Comparison of ENCODE assay signal across 8 cellular contexts in genomic region chr7:41942468-41943097, GRCh38.
A peak's percentile ranks its signal among the peaks of the same experiment; 100 is the strongest.
DNase-seq lines count a peak whose midpoint lies in the region; ATAC-seq and TF ChIP-seq lines count a peak whose summit lies in the region.

No MANE protein-coding gene starts in this region.

- no peak overlapping the region for H3K27ac Mint-ChIP-seq in immature natural killer cell

- TF ChIP-seq CTCF in Peyer's patch (IDR thresholded peaks at IDR 0.05): no peak
- TF ChIP-seq CTCF in thyroid gland (IDR thresholded peaks at IDR 0.05): no peak
- TF ChIP-seq CTCF in gastrocnemius medialis (IDR thresholded peaks at IDR 0.05 in 4 of 5, conservative IDR thresholded peaks at IDR 0.05 in 1 of 5): no peak

- peaks cover 11 to 20% of the 10 kb centered on the region in 2 donors for H3K4me1 Mint-ChIP-seq in immature natural killer cell

- H3K9me3 Mint-ChIP-seq in immature natural killer cell: peaks cover 0 to 3% (median 0%) of the 10 kb centered on the region in 6 donors

- no peaks in the 10 kb centered on the region for H3K36me3 ChIP-seq in Peyer's patch
- H3K36me3 ChIP-seq in thyroid gland: no peaks in the 10 kb centered on the region
- H3K36me3 ChIP-seq in gastrocnemius medialis: no peaks in the 10 kb centered on the region

- H3K9me3 ChIP-seq in right cardiac atrium (ENCODE audit: control insufficient read depth, low read length) (no peaks in the 10 kb centered on the region), Peyer's patch (no peaks in the 10 kb centered on the region), thyroid gland (no peaks in the 10 kb centered on the region), gastrocnemius medialis (no peaks in the 10 kb centered on the region)

- in situ Hi-C loops in gastrocnemius medialis (cut with MboI; ENCODE audit: low sequenced_read_pairs in 4 of 4): loop anchor here (5.0 to 10.0 kb wide), 3 partner anchors 890 to 902 kb away; no protein-coding TSS in a partner anchor

- peak overlapping the region in 4 of 5 donors; percentile 26 to 76 (median 56) for H3K4me3 Mint-ChIP-seq in immature natural killer cell

- H3K27me3 ChIP-seq in right cardiac atrium (ENCODE audit: control insufficient read depth, insufficient read depth): no peaks in the 10 kb centered on the region
- no peaks in the 10 kb centered on the region for H3K27me3 ChIP-seq in Peyer's patch
- no peaks in the 10 kb centered on the region for H3K27me3 ChIP-seq in thyroid gland
- no peaks in the 10 kb centered on the region for H3K27me3 ChIP-seq in gastrocnemius medialis

- H3K27ac ChIP-seq in right cardiac atrium (ENCODE audit: low read length): no peak overlapping the region
- H3K27ac ChIP-seq in Peyer's patch: peak overlapping the region in 3 of 4 donors; percentile 10 to 76 (median 51)
- peak overlapping the region in 1 of 3 donors; percentile 46 for H3K27ac ChIP-seq in thyroid gland
- no peak overlapping the region for H3K27ac ChIP-seq in gastrocnemius medialis

- H3K27me3 Mint-ChIP-seq in immature natural killer cell (ENCODE audit: low read depth in 3 of 3): peaks cover 4 to 13% (median 4%) of the 10 kb centered on the region in 3 donors

- TF ChIP-seq POLR2A in Peyer's patch (IDR thresholded peaks at IDR 0.05) (no peak), thyroid gland (IDR thresholded peaks at IDR 0.05) (no peak), gastrocnemius medialis (IDR thresholded peaks at IDR 0.05) (no peak)

- H3K4me1 ChIP-seq in right cardiac atrium (ENCODE audit: control insufficient read depth, insufficient read depth, low read length) (no peaks in the 10 kb centered on the region), Peyer's patch (peaks cover 0 to 22% (median 1%) of the 10 kb centered on the region in 4 donors), thyroid gland (peaks cover 8 to 13% of the 10 kb centered on the region in 2 donors), gastrocnemius medialis (peaks cover 0 to 3% of the 10 kb centered on the region in 2 donors)

- 52% methylated on average over 23 of the region's 23 CpGs for WGBS in right cardiac atrium
- 21 to 29% methylated on average over 16 to 23 of the region's 23 CpGs for WGBS in thyroid gland, 2 donors

- H3K4me3 ChIP-seq in right cardiac atrium (ENCODE audit: low read length) (no peak overlapping the region), Peyer's patch (peak overlapping the region in 3 of 4 donors; percentile 15 to 62 (median 54)), thyroid gland (replicated peaks in 1 of 3) (peak overlapping the region in 1 of 3 donors; percentile 18), gastrocnemius medialis (peak overlapping the region in 2 of 4 donors; percentile 3 to 11)

- intact Hi-C loops in left ventricle myocardium superior (cut with micrococcal nuclease): loop anchor here (5.0 kb wide), 1 partner anchor 900 kb away; no protein-coding TSS in a partner anchor
- intact Hi-C loops in right cardiac atrium (cut with DNase I): loop anchor here in 3 of 4 donors (5.0 to 10.0 kb wide), 2 partner anchors 890 to 902 kb away; no protein-coding TSS in a partner anchor
- intact Hi-C loops in thyroid gland (cut with DNase I): loop anchor here (5.0 kb wide), 1 partner anchor 890 kb away; no protein-coding TSS in a partner anchor
- intact Hi-C loops in gastrocnemius medialis (cut with DNase I; ENCODE audit: low total_unique reads): loop anchor here (2.0 to 5.0 kb wide), 2 partner anchors 34 to 1320 kb away; no protein-coding TSS in a partner anchor
- intact Hi-C loops in Right ventricle myocardium inferior (cut with DNase I): loop anchor here (5.0 kb wide), 3 partner anchors 35 to 935 kb away; no protein-coding TSS in a partner anchor

- peak; percentile 30 for ATAC-seq in left ventricle myocardium superior
- no peak for ATAC-seq in right cardiac atrium
- ATAC-seq in gastrocnemius medialis: no peak
- no peak for ATAC-seq in Right ventricle myocardium inferior

- no peaks in the 10 kb centered on the region for H3K36me3 Mint-ChIP-seq in immature natural killer cell

- DNase-seq in left ventricle myocardium superior (no peak), right cardiac atrium (no peak), Peyer's patch (peak in 2 of 3 donors; percentile 76 to 90), immature natural killer cell (no peak), thyroid gland (peak; percentile 63 to 70), NCI-H1694 (lab: John Stamatoyannopoulos, UW) (no peak), gastrocnemius medialis (no peak), Right ventricle myocardium inferior (ENCODE audit: missing footprints) (no peak)

Comparison
In these comparisons a context has a peak if more than half of its experiments do, and no peak if none do; other contexts are left out.
1. DNase-seq: peak in Peyer's patch (2 of 3) and thyroid gland (2 of 2); none in left ventricle myocardium superior (single experiment), right cardiac atrium (0 of 3), immature natural killer cell (0 of 3), NCI-H1694 (single experiment), gastrocnemius medialis (0 of 2) and Right ventricle myocardium inferior (single experiment).
2. H3K27ac ChIP-seq: peak in Peyer's patch (3 of 4); none in right cardiac atrium (single experiment) and gastrocnemius medialis (0 of 4).